Comparison of ENCODE assay signal across 8 cellular contexts in the genomic region with DNA sequence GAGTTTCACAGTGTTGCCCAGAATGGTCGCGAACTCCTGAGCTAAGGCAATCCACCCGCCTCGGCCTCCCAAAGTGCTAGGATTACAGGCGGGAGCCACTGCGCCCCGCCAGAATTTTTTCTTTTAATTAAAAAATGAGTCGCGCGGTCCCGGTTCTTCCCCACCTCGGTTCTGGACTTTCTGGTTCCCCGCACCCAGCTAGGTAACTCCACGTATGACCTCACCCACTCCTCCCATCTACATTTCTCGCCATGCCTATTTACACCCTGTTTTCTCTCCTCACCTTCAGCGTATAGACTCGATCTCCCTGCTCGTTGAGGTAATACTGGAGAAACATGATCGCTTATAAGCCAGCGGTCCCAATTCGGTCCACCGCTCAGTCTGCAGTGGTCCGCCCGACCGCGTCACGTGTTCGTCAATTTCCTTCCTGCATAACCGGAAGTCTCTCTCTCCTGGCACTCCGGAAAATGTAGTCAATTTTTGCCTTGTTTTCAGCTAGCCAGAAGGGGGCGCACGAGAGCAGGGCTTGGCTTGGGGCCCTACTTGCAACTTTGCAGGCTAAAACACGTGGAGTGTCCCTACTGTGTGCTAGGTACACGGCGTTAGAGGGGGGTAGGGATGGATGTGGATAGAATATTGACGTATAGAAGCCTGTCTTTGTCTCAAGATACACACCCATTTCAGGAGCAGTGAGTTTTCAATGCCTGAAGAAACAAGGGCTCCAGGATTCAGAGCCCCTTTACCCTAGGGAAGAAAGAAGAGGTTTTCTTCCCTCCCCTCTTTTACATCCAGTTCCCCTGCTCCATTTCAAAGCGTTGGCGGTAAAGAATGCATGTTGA. TPM values are rescaled to one million over a fixed set of nuclear protein-coding genes. Genes with fewer than 3 reads are reported as not detected.
DNase-seq lines count a peak whose midpoint lies in the region; ATAC-seq, FAIRE-seq and TF ChIP-seq lines count a peak whose summit lies in the region.

Gene NOP10 (minus strand): TSS at position 400 of the 839 bp plus-strand sequence. CDS start 63 bp downstream, at position 337.
Gene NUTM1 (plus strand): TSS at position 579 of the 839 bp plus-strand sequence. CDS start 382 bp downstream, outside the sequence.

- peak; percentile 97 for TF ChIP-seq POLR2A in Raji (IDR thresholded peaks at IDR 0.05; ENCODE audit: insufficient read depth, low read depth, low read length)

- DNase-seq in H7 (peak; percentile 72), M059J (ENCODE audit: low read depth) (peak; percentile 88), foreskin keratinocyte (peak; percentile 70 to 85), stromal cell of bone marrow (ENCODE audit: low read depth) (peak; percentile 80)
- peak; percentile 98 for DNase-seq in activated effector memory CD4-positive, alpha-beta T cell treated with anti-CD3 and anti-CD28 coated beads, Interleukin-2, amount 50 U/mL, for 16 hours

- TF ChIP-seq CTCF in foreskin keratinocyte (conservative IDR thresholded peaks at IDR 0.05) = peak; percentile 98

- H3K4me3 ChIP-seq in H7 (ENCODE audit: insufficient read depth, low read depth, low read length) = peak within 1 kb of the TSS; percentile 67
- peak within 1 kb of the TSS; percentile 87 for H3K4me3 ChIP-seq in neuron (ENCODE audit: low read length)

- FAIRE-seq in G401.6 (lab: Jason Lieb, UNC) = peak; percentile 94

- peak within 1 kb of the TSS; percentile 80 for H3K27ac ChIP-seq in foreskin keratinocyte

- peak within 1 kb of the TSS; percentile 51 for H2AFZ ChIP-seq in neuron (ENCODE audit: low read depth, low read length)

- ATAC-seq in foreskin keratinocyte = peak; percentile 83

- peaks cover 7% of the 10 kb centered on the region for H3K36me3 ChIP-seq in H7 (replicated peaks; ENCODE audit: control insufficient read depth, insufficient read depth, low read length)
- peaks cover 19% of the 10 kb centered on the region for H3K36me3 ChIP-seq in neuron (ENCODE audit: insufficient read depth, low read length)

- H3K4me1 ChIP-seq in foreskin keratinocyte (peaks cover 4% of the 10 kb centered on the region), neuron (ENCODE audit: insufficient read depth, low read length) (peaks cover 4% of the 10 kb centered on the region)

- H3K9me3 ChIP-seq in neuron (ENCODE audit: low read length) = no peaks in the 10 kb centered on the region

- H3K27me3 ChIP-seq in H7 (ENCODE audit: control insufficient read depth, insufficient read depth, low read length) = no peaks in the 10 kb centered on the region
- H3K27me3 ChIP-seq in foreskin keratinocyte = no peaks in the 10 kb centered on the region
- H3K27me3 ChIP-seq in neuron (ENCODE audit: insufficient read depth, low read length) = no peaks in the 10 kb centered on the region

RNA-seq across cellular contexts. Expression of gene NOP10, which starts in this region (rescaled TPM):
- total RNA-seq in H7 (2014; rRNA removed; shearing (Covaris generic)) = 273 and 339 TPM in 2 replicates
- total RNA-seq in M059J (2014; rRNA removed; shearing (Covaris generic)) = 319 and 492 TPM in 2 replicates
- total RNA-seq in foreskin keratinocyte = 336 and 352 TPM in 2 replicates
- 493 and 498 TPM in 2 replicates for polyA plus RNA-seq in foreskin keratinocyte

RNA-seq across cellular contexts. Expression of gene NUTM1, which starts in this region (rescaled TPM):
- total RNA-seq in H7 (2014; rRNA removed; shearing (Covaris generic)) = 0.26 and 0.28 TPM in 2 replicates
- total RNA-seq in M059J (2014; rRNA removed; shearing (Covaris generic)) = not detected in 2 replicates
- not detected in 2 replicates for total RNA-seq in foreskin keratinocyte
- not detected in 2 replicates for polyA plus RNA-seq in foreskin keratinocyte

Comparison
In these comparisons a context has a peak if more than half of its experiments do, and no peak if none do; other contexts are left out.
1. Peak in every context shown above with its lines: DNase-seq, ATAC-seq, H3K4me3 ChIP-seq and H3K27ac ChIP-seq.